In the genomic region with DNA sequence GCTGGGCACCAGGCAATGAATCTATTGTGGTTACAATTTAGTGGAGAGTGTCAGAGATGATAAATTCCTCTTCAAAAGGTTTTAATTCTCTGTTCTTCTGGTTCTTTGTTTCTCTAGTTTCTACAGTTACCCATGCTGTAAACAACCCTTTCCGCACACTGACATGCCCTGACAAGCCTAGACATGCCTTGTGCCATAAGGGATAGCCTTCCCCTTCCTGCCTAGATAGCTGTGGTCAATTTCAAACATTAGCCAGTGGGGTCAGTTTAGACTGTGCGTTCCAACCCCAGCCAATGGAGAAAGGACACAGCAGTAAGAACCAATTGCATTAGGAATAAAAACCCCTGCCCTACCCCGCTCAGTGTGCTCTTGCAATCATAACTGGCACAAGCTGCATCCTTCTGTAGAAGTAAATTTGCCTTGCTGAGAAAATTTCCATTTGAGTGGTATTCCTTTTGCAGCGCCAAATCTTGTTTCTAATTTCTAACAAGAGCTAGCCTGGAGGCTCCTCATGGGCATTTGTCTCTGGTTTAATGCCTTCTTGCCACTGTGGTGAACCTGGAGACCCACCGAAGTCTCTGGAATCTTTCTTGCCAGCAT, we compare ENCODE assay signal across 33 cellular contexts. TPM values are rescaled to one million over a fixed set of nuclear protein-coding genes. Genes with fewer than 3 reads are reported as not detected.
DNase-seq lines count a peak whose midpoint lies in the region; ATAC-seq and TF ChIP-seq lines count a peak whose summit lies in the region.
"Had no signal": no experiment of that assay in that cellular context is flagged by ENCODE, and none has a peak within 500 bp of the region (broad histone marks: within the 10 kb centered on the region; RNA-seq: fewer than 3 reads in every experiment).

No MANE protein-coding gene starts in this region.

- POLR2A ChIA-PET in MCF 10A (lab: Yijun Ruan, JAX): interaction anchor here (0.5 kb wide), 1 partner anchor 60 kb away, joined by 3 read pairs; no protein-coding TSS in a partner anchor

- no peak overlapping the region for H3K4me3 Mint-ChIP-seq in MCF 10A (ENCODE audit: unreplicated experiment)
- H3K4me3 Mint-ChIP-seq: activated T-cell treated with anti-CD3 and anti-CD28 coated beads, Interleukin-2, amount 50 U/mL, for 72 hours; memory B cell; neural crest cell; stimulated activated naive B cell treated with anti-CD40 and anti-IgM and Interleukin-4, amounts not matched to agents 10 μg/mL and 1 μg/mL and 100 μg/mL, for 72 hours had no signal

- ATAC-seq in GM19467 (IDR thresholded peaks at IDR 0.05; ENCODE audit: unreplicated experiment) (no peak), HG02852 (IDR thresholded peaks at IDR 0.05; ENCODE audit: unreplicated experiment) (no peak), HG03571 (IDR thresholded peaks at IDR 0.05; ENCODE audit: unreplicated experiment) (no peak)
- ATAC-seq: activated T-cell treated with anti-CD3 and anti-CD28 coated beads, Interleukin-2, amount 50 U/mL, for 72 hours; gastroesophageal sphincter; left cardiac atrium; stimulated activated naive B cell treated with anti-CD40 and anti-IgM and Interleukin-4, amounts not matched to agents 10 μg/mL and 1 μg/mL and 100 μg/mL, for 72 hours had no signal

- H3K27me3 ChIP-seq in breast epithelium: no peaks in the 10 kb centered on the region
- H3K27me3 ChIP-seq: gastroesophageal sphincter, ovary had no signal

- intact Hi-C loops in MCF 10A (cut with micrococcal nuclease) (no loop called here), breast epithelium (cut with DNase I; ENCODE audit: low total_unique reads) (no loop called here)

- H3K27ac ChIP-seq in breast epithelium: no peak overlapping the region
- H3K27ac ChIP-seq: gastroesophageal sphincter, ovary had no signal

- peaks cover 0 to 6% of the 10 kb centered on the region in 2 donors for H3K4me1 ChIP-seq in breast epithelium
- H3K4me1 ChIP-seq: gastroesophageal sphincter, HAP-1 had no signal

- no peaks in the 10 kb centered on the region for H3K36me3 ChIP-seq in breast epithelium
- H3K36me3 ChIP-seq: gastroesophageal sphincter, HAP-1, ovary had no signal

- no peaks in the 10 kb centered on the region for H3K27me3 Mint-ChIP-seq in MCF 10A (ENCODE audit: insufficient read depth, unreplicated experiment)
- H3K27me3 Mint-ChIP-seq: CD4-positive, CD25-positive, alpha-beta regulatory T cell had no signal

- H3K4me3 ChIP-seq in breast epithelium: no peak overlapping the region
- no peak overlapping the region for H3K4me3 ChIP-seq in epithelial cell of esophagus (ENCODE audit: low read length)
- H3K4me3 ChIP-seq: gastroesophageal sphincter, HAP-1, ovary had no signal

- DNase-seq in MCF 10A (ENCODE audit: unreplicated experiment) (peak; percentile 17), breast epithelium (ENCODE audit: low spot score in 2 of 2) (no peak), NCI-H1105 (lab: John Stamatoyannopoulos, UW) (peak; percentile 16), epithelial cell of esophagus (ENCODE audit: low read depth) (peak; percentile 5)
- DNase-seq: activated CD4-positive, alpha-beta T cell treated with anti-CD3 and anti-CD28 coated beads, Interleukin-2, amount 50 U/mL, for 48 hours; activated naive CD4-positive, alpha-beta T cell treated with anti-CD3 and anti-CD28 coated beads, Interleukin-2, amount 50 U/mL, for 16 hours; activated T-cell treated with anti-CD3 and anti-CD28 coated beads, Interleukin-2, amount 50 U/mL, for 72 hours; AML-193; EL; hippocampal formation; IMR-90; left cardiac atrium; NCI-H2029; NCI-H524; ovary; stimulated activated naive B cell treated with anti-CD40 and anti-IgM and Interleukin-4, amounts not matched to agents 10 μg/mL and 1 μg/mL and 100 μg/mL, for 72 hours had no signal

- peaks cover 15 to 16% of the 10 kb centered on the region in 2 donors for H3K9me3 ChIP-seq in breast epithelium
- H3K9me3 ChIP-seq: HAP-1, ovary had no signal

- no peaks in the 10 kb centered on the region for H3K4me1 Mint-ChIP-seq in MCF 10A (ENCODE audit: insufficient read depth, unreplicated experiment)
- H3K4me1 Mint-ChIP-seq: CD4-positive, CD25-positive, alpha-beta regulatory T cell; neural crest cell had no signal

- no peaks in the 10 kb centered on the region for H3K36me3 Mint-ChIP-seq in MCF 10A (ENCODE audit: insufficient read depth, unreplicated experiment)
- H3K36me3 Mint-ChIP-seq: CD4-positive, CD25-positive, alpha-beta regulatory T cell had no signal

- H3K27ac Mint-ChIP-seq in MCF 10A (ENCODE audit: low read depth, unreplicated experiment): no peak overlapping the region
- H3K27ac Mint-ChIP-seq: activated T-cell treated with anti-CD3 and anti-CD28 coated beads, Interleukin-2, amount 50 U/mL, for 72 hours; CD4-positive, CD25-positive, alpha-beta regulatory T cell; memory B cell; stimulated activated naive B cell treated with anti-CD40 and anti-IgM and Interleukin-4, amounts not matched to agents 10 μg/mL and 1 μg/mL and 100 μg/mL, for 72 hours had no signal

- peaks cover 8% of the 10 kb centered on the region for H3K9me3 Mint-ChIP-seq in MCF 10A (ENCODE audit: unreplicated experiment)

- BruUV-seq in MCF 10A (replicated peaks; lab: Mats Ljungman, UMichigan): no TSS peak

- no peak for TF ChIP-seq CTCF in MCF 10A (IDR thresholded peaks at IDR 0.05; ENCODE audit: unreplicated experiment)
- TF ChIP-seq CTCF in breast epithelium (IDR thresholded peaks at IDR 0.05): no peak
- no peak for TF ChIP-seq CTCF in epithelial cell of esophagus (IDR thresholded peaks at IDR 0.05; ENCODE audit: insufficient read depth, low read depth, low read length, missing control alignments)

- no peak for TF ChIP-seq POLR2A in breast epithelium (IDR thresholded peaks at IDR 0.05)

- CTCF ChIA-PET in MCF 10A (lab: Yijun Ruan, JAX): interaction anchor here (1.2 kb wide), 2 partner anchors 103 to 384 kb away, joined by 3 read pairs; no protein-coding TSS in a partner anchor

RNA-seq across cellular contexts. Expression of gene EDDM3A, which starts 6.4 kb away (rescaled TPM):
- total RNA-seq in MCF 10A (2022): not detected in 2 replicates
- not detected for total RNA-seq in breast epithelium
- total RNA-seq: A673; activated T-cell treated with anti-CD3 and anti-CD28 coated beads, Interleukin-2, amount 50 U/mL, for 72 hours; CD4-positive, CD25-positive, alpha-beta regulatory T cell; endothelial cell of umbilical vein; fibroblast of lung; gastroesophageal sphincter; IMR-90; left cardiac atrium; M059J; neural crest cell; ovary; renal cortical epithelial cell; skeletal muscle tissue; T-helper 1 cell treated with Interleukin-12 subunit alpha and Interleukin-12 subunit beta and Interleukin-4 antibody, amounts not matched to agents 30 ng/mL and 1 ng/mL, for 36 hours; temporal lobe; urinary bladder had no signal

RNA-seq across cellular contexts. Expression of gene EDDM3B, which starts 16.1 kb away (rescaled TPM):
- total RNA-seq in MCF 10A (2022) (not detected in 2 replicates), breast epithelium (1 to 10 TPM in 1 of 3 donors, not detected in 2; 1.3 TPM)
- total RNA-seq: A673; activated T-cell treated with anti-CD3 and anti-CD28 coated beads, Interleukin-2, amount 50 U/mL, for 72 hours; CD4-positive, CD25-positive, alpha-beta regulatory T cell; endothelial cell of umbilical vein; fibroblast of lung; gastroesophageal sphincter; IMR-90; left cardiac atrium; M059J; neural crest cell; ovary; renal cortical epithelial cell; skeletal muscle tissue; T-helper 1 cell treated with Interleukin-12 subunit alpha and Interleukin-12 subunit beta and Interleukin-4 antibody, amounts not matched to agents 30 ng/mL and 1 ng/mL, for 36 hours; temporal lobe; urinary bladder had no signal

RNA-seq across cellular contexts. Expression of gene RNASE6, which starts 29.0 kb away (rescaled TPM):
- total RNA-seq in MCF 10A (2022) (not detected in 2 replicates), breast epithelium (10 to 100 TPM in 2 of 3 donors, 1 to 10 TPM in 1; 7.2 to 58.7 (median 16.7) TPM)
- total RNA-seq: A673; activated T-cell treated with anti-CD3 and anti-CD28 coated beads, Interleukin-2, amount 50 U/mL, for 72 hours; fibroblast of lung; IMR-90; M059J; renal cortical epithelial cell had no signal

RNA-seq across cellular contexts. Expression of gene RNASE1, which starts 50.6 kb away (rescaled TPM):
- total RNA-seq in MCF 10A (2022) (not detected in 2 replicates), breast epithelium (1,000 to 10,000 TPM in 1 of 3 donors, 100 to 1,000 TPM in 2; 125 to 1,186 (median 303) TPM)
- total RNA-seq: A673; activated T-cell treated with anti-CD3 and anti-CD28 coated beads, Interleukin-2, amount 50 U/mL, for 72 hours; CD4-positive, CD25-positive, alpha-beta regulatory T cell; fibroblast of lung; IMR-90; renal cortical epithelial cell; T-helper 1 cell treated with Interleukin-12 subunit alpha and Interleukin-12 subunit beta and Interleukin-4 antibody, amounts not matched to agents 30 ng/mL and 1 ng/mL, for 36 hours had no signal

Comparison
In these comparisons a context has a peak if more than half of its experiments do, and no peak if none do; other contexts are left out.
1. DNase-seq: peak in MCF 10A (single experiment), NCI-H1105 (single experiment) and epithelial cell of esophagus (single experiment); none in breast epithelium (0 of 2).